19 cellular contexts compared by ENCODE assay signal in genomic region chr22:19130959-19131684, GRCh38. TPM values are rescaled to one million over a fixed set of nuclear protein-coding genes. Genes with fewer than 3 reads are reported as not detected.
DNase-seq lines count a peak whose midpoint lies in the region; ATAC-seq and TF ChIP-seq lines count a peak whose summit lies in the region.
"Had no signal": no experiment of that assay in that cellular context is flagged by ENCODE, and none has a peak within 500 bp of the region (broad histone marks: within the 10 kb centered on the region; RNA-seq: fewer than 3 reads in every experiment).

TSSK2 (plus strand) TSS chr22:19131308; CDS start chr22:19131400, 92 bp downstream.

- no peak within 1 kb of the TSS for H3K4me3 Mint-ChIP-seq in MCF 10A (ENCODE audit: unreplicated experiment)
- no peak within 1 kb of the TSS for H3K4me3 Mint-ChIP-seq in chondrocyte (ENCODE audit: unreplicated experiment)

- H3K27me3 ChIP-seq in breast epithelium, result no peaks in the 10 kb centered on the region
- no peaks in the 10 kb centered on the region for H3K27me3 ChIP-seq in PC-3 (ENCODE audit: low read length)

- H3K27me3 Mint-ChIP-seq in MCF 10A (ENCODE audit: insufficient read depth, unreplicated experiment) (no peaks in the 10 kb centered on the region), chondrocyte (ENCODE audit: low read depth) (no peaks in the 10 kb centered on the region)

- H2AFZ ChIP-seq in PC-3 (ENCODE audit: low read length), result no peak within 1 kb of the TSS

- no peaks in the 10 kb centered on the region for H4K20me1 ChIP-seq in PC-3 (ENCODE audit: low read length)

- H3K4me2 ChIP-seq in PC-3 (ENCODE audit: low read length), result no peak within 1 kb of the TSS

- H3K27ac Mint-ChIP-seq in MCF 10A (ENCODE audit: low read depth, unreplicated experiment), result no peak within 1 kb of the TSS
- H3K27ac Mint-ChIP-seq in chondrocyte (ENCODE audit: unreplicated experiment), result no peak within 1 kb of the TSS

- H3K36me3 ChIP-seq in breast epithelium, result peaks cover 13% of the 10 kb centered on the region
- no peaks in the 10 kb centered on the region for H3K36me3 ChIP-seq in PC-3 (ENCODE audit: low read depth, low read length)

- H3K4me3 ChIP-seq in breast epithelium (no peak within 1 kb of the TSS), PC-3 (ENCODE audit: low read length) (no peak within 1 kb of the TSS)
- H3K4me3 ChIP-seq: GM12878 had no signal

- no peak for TF ChIP-seq POLR2A in breast epithelium (IDR thresholded peaks at IDR 0.05)

- no peaks in the 10 kb centered on the region for H3F3A ChIP-seq in PC-3 (ENCODE audit: low read length, unreplicated experiment)

- POLR2A ChIA-PET in MCF 10A (lab: Yijun Ruan, JAX), result interaction anchor here (1.2 to 2.5 kb wide), 3 partner anchors 10 to 15 kb away, joined by 4 to 18 read pairs (median 10); partner anchors contain the start of genes DGCR2 and ESS2
- POLR2A ChIA-PET in PC-3 (lab: Charles Lee; ENCODE audit: unreplicated experiment), result no interaction called here

- intact Hi-C loops in breast epithelium (cut with DNase I; ENCODE audit: low total_unique reads), result no loop called here
- intact Hi-C loops in MCF 10A (cut with micrococcal nuclease), result no loop called here
- intact Hi-C loops in PC-3 (cut with micrococcal nuclease), result no loop called here

- no peaks in the 10 kb centered on the region for H3K79me2 ChIP-seq in PC-3 (ENCODE audit: low read length)

- no peak within 1 kb of the TSS for H3K9ac ChIP-seq in PC-3 (ENCODE audit: low read length)

- H3K9me3 Mint-ChIP-seq in MCF 10A (ENCODE audit: unreplicated experiment), result no peaks in the 10 kb centered on the region
- H3K9me3 Mint-ChIP-seq in chondrocyte (ENCODE audit: low read depth), result no peaks in the 10 kb centered on the region

- H3K4me1 Mint-ChIP-seq in MCF 10A (ENCODE audit: insufficient read depth, unreplicated experiment) (peaks cover 11% of the 10 kb centered on the region), chondrocyte (ENCODE audit: low read depth) (no peaks in the 10 kb centered on the region)

- H3K27ac ChIP-seq in breast epithelium (peak within 1 kb of the TSS; percentile 19 to 38), PC-3 (ENCODE audit: low read length) (no peak within 1 kb of the TSS)

- BruUV-seq in MCF 10A (replicated peaks; lab: Mats Ljungman, UMichigan), result no TSS peak
- no TSS peak for BruUV-seq in PC-3 (replicated peaks; lab: Mats Ljungman, UMichigan)

- TF ChIP-seq CTCF in breast epithelium (IDR thresholded peaks at IDR 0.05), result no peak
- TF ChIP-seq CTCF in MCF 10A (IDR thresholded peaks at IDR 0.05; ENCODE audit: unreplicated experiment), result no peak
- no peak for TF ChIP-seq CTCF in chondrocyte (IDR thresholded peaks at IDR 0.05)
- TF ChIP-seq CTCF in PC-3 (conservative IDR thresholded peaks at IDR 0.05; ENCODE audit: low read depth, low read length), result no peak

- H3K36me3 Mint-ChIP-seq in MCF 10A (ENCODE audit: insufficient read depth, unreplicated experiment), result peaks cover 28% of the 10 kb centered on the region
- peaks cover 28% of the 10 kb centered on the region for H3K36me3 Mint-ChIP-seq in chondrocyte (ENCODE audit: low read depth)

- CTCF ChIA-PET in MCF 10A (lab: Yijun Ruan, JAX), result interaction anchor here (1.4 kb wide), 1 partner anchor 14 kb away, joined by 6 read pairs; the partner anchor contains the start of gene ESS2
- CTCF ChIA-PET in PC-3 (lab: Charles Lee), result no interaction called here

- H3K9me2 ChIP-seq in PC-3 (replicated peaks; ENCODE audit: low read length), result no peaks in the 10 kb centered on the region

- DNase-seq in breast epithelium (ENCODE audit: low spot score in 2 of 2) (no peak), MCF 10A (ENCODE audit: unreplicated experiment) (no peak), chondrocyte (ENCODE audit: low spot score) (peak; percentile 85), medulla oblongata (ENCODE audit: extremely low spot score) (peak; percentile 54), GF-D8 (lab: John Stamatoyannopoulos, UW) (no peak), PC-3 (no peak)
- DNase-seq: Caco-2, GOT3, MM.1S, NCI-H1105 treated with DMSO at 0.1 percent for 48 hours, NCI-H187 treated with DMSO at 0.1 percent for 48 hours, NCI-H2171, NCI-H446 treated with DMSO at 0.1 percent for 48 hours, NCI-H748 treated with DMSO at 0.1 percent for 48 hours, SIG-M5 had no signal

- no peaks in the 10 kb centered on the region for H3K4me1 ChIP-seq in breast epithelium
- no peaks in the 10 kb centered on the region for H3K4me1 ChIP-seq in PC-3 (ENCODE audit: insufficient read depth, low read length)
- H3K4me1 ChIP-seq: Caco-2 had no signal

- no peaks in the 10 kb centered on the region for H3K9me3 ChIP-seq in breast epithelium
- H3K9me3 ChIP-seq in PC-3 (ENCODE audit: low read length), result no peaks in the 10 kb centered on the region
- H3K9me3 ChIP-seq: Caco-2 had no signal

- no peak for ATAC-seq in GM19397 (IDR thresholded peaks at IDR 0.05; ENCODE audit: unreplicated experiment)
- no peak for ATAC-seq in GM21825 (IDR thresholded peaks at IDR 0.05; ENCODE audit: unreplicated experiment)
- ATAC-seq in PC-3, result no peak
- ATAC-seq: GM12878 had no signal

RNA-seq across cellular contexts. Expression of gene TSSK2, which starts in this region (rescaled TPM):
- not detected for total RNA-seq in breast epithelium
- total RNA-seq in MCF 10A (2022), result not detected in 2 replicates
- not detected in 3 replicates for total RNA-seq in chondrocyte
- total RNA-seq in PC-3 (2014; rRNA removed), result 0.17 TPM in 1 of 2 replicates, not detected in the other
- total RNA-seq: A172, Caco-2 had no signal

Comparison
In these comparisons a context has a peak if more than half of its experiments do, and no peak if none do; other contexts are left out.
1. Peak in DNase-seq in chondrocyte; RNA of the gene not detected or under 1 TPM.